ENCODE assay signal across 25 cellular contexts in genomic region chr2:23326322-23326721, GRCh38.
"Had no signal": no experiment of that assay in that cellular context is flagged by ENCODE, and none has a peak within 500 bp of the region (broad histone marks: within the 10 kb centered on the region; RNA-seq: fewer than 3 reads in every experiment).

No MANE protein-coding gene starts in this region.

- H3K4me1 ChIP-seq: colonic mucosa, esophagus squamous epithelium, foreskin keratinocyte, gastroesophageal sphincter had no signal

- H3K27ac ChIP-seq: colonic mucosa, coronary artery, dorsolateral prefrontal cortex, epithelial cell of prostate, esophagus muscularis mucosa, esophagus squamous epithelium, foreskin keratinocyte, gastrocnemius medialis, gastroesophageal sphincter, heart left ventricle, heart right ventricle, hepatocyte had no signal

- H3K27me3 Mint-ChIP-seq: dendritic cell treated with granulocyte-macrophage colony-stimulating factor and Interleukin-4, amounts not matched to agents 40 ng/mL and 50 ng/mL, for 4 days had no signal

- H3K4me3 Mint-ChIP-seq: dendritic cell treated with granulocyte-macrophage colony-stimulating factor and Interleukin-4, amounts not matched to agents 40 ng/mL and 50 ng/mL, for 4 days; effector memory CD8-positive, alpha-beta T cell had no signal

- H3K27ac Mint-ChIP-seq: dendritic cell treated with granulocyte-macrophage colony-stimulating factor and Interleukin-4, amounts not matched to agents 40 ng/mL and 50 ng/mL, for 4 days; effector memory CD8-positive, alpha-beta T cell had no signal

- H3K4me3 ChIP-seq: colonic mucosa, coronary artery, dorsolateral prefrontal cortex, esophagus muscularis mucosa, esophagus squamous epithelium, gastrocnemius medialis, gastroesophageal sphincter, heart left ventricle, heart right ventricle, hepatocyte had no signal

- H3K9me3 ChIP-seq: colonic mucosa, esophagus muscularis mucosa, esophagus squamous epithelium, gastrocnemius medialis, gastroesophageal sphincter, heart left ventricle, heart right ventricle had no signal

- ATAC-seq: effector memory CD8-positive, alpha-beta T cell; esophagus mucosa; foreskin keratinocyte; gastrocnemius medialis; gastroesophageal sphincter; heart left ventricle; heart right ventricle had no signal

- H3K9me3 Mint-ChIP-seq: dendritic cell treated with granulocyte-macrophage colony-stimulating factor and Interleukin-4, amounts not matched to agents 40 ng/mL and 50 ng/mL, for 4 days; effector memory CD8-positive, alpha-beta T cell had no signal

- DNase-seq: colonic mucosa; cortex of kidney; dermis blood vessel endothelial cell; dorsolateral prefrontal cortex; effector CD4-positive, alpha-beta T cell; effector CD8-positive, alpha-beta T cell; effector memory CD4-positive, alpha-beta T cell; effector memory CD8-positive, alpha-beta T cell; erythroblast; esophagus squamous epithelium; foreskin fibroblast; foreskin keratinocyte; foreskin melanocyte; gastrocnemius medialis; glutamatergic neuron; head of caudate nucleus; heart left ventricle; heart right ventricle had no signal

- H3K36me3 ChIP-seq: colonic mucosa, esophagus muscularis mucosa, esophagus squamous epithelium, gastrocnemius medialis, gastroesophageal sphincter, heart left ventricle, heart right ventricle had no signal

- H3K27me3 ChIP-seq: colonic mucosa, foreskin keratinocyte, gastroesophageal sphincter, hepatocyte had no signal
